ENCODE assay signal across 12 cellular contexts in genomic region chr3:128113817-128114794, GRCh38. TPM values are rescaled to one million over a fixed set of nuclear protein-coding genes. Genes with fewer than 3 reads are reported as not detected.
DNase-seq lines count a peak whose midpoint lies in the region; ATAC-seq and TF ChIP-seq lines count a peak whose summit lies in the region.
"Had no signal": no experiment of that assay in that cellular context is flagged by ENCODE, and none has a peak within 500 bp of the region (broad histone marks: within the 10 kb centered on the region; RNA-seq: fewer than 3 reads in every experiment).

No MANE protein-coding gene starts in this region.

- TF ChIP-seq CTCF in DOHH2 (IDR thresholded peaks at IDR 0.05; ENCODE audit: low read depth, low read length, poor library complexity, severe bottlenecking) = no peak
- no peak for TF ChIP-seq CTCF in heart right ventricle (IDR thresholded peaks at IDR 0.05)
- no peak for TF ChIP-seq CTCF in H9 (conservative IDR thresholded peaks at IDR 0.05)

- no peak overlapping the region for H3K4me3 Mint-ChIP-seq in H9

- H2BK5ac ChIP-seq in trophoblast cell (ENCODE audit: low read depth, low read length, poor library complexity) (no peak overlapping the region), H9 (ENCODE audit: insufficient read length, low read length) (no peak overlapping the region)

- H4K12ac ChIP-seq in trophoblast cell (ENCODE audit: low read depth, low read length) = no peak overlapping the region

- no peak overlapping the region for H2AK5ac ChIP-seq in trophoblast cell (ENCODE audit: low read length)
- no peak overlapping the region for H2AK5ac ChIP-seq in H9 (ENCODE audit: insufficient read length, low read length)

- H2BK120ac ChIP-seq in trophoblast cell (ENCODE audit: insufficient read depth, low read length, poor library complexity) (no peak overlapping the region), H9 (ENCODE audit: low read depth, low read length, poor library complexity, severe bottlenecking) (no peak overlapping the region)

- H3K27ac Mint-ChIP-seq in H9 = peak overlapping the region in 1 of 3 experiments; percentile 73; a peak in 1 of 7 replicates

- H3K79me1 ChIP-seq in trophoblast cell (ENCODE audit: low read length) (no peaks in the 10 kb centered on the region), H9 (ENCODE audit: insufficient read depth, low read depth, low read length, poor library complexity, severe bottlenecking) (peaks cover 3% of the 10 kb centered on the region)

- H3K4me2 ChIP-seq in DOHH2 (ENCODE audit: low read length) (peak overlapping the region; percentile 5; the same call in 1 of the 2 replicates), trophoblast cell (ENCODE audit: low read length) (no peak overlapping the region), H9 (ENCODE audit: insufficient read depth, insufficient read length, low read length) (no peak overlapping the region)

- peaks cover 82% of the 10 kb centered on the region for H3K79me2 ChIP-seq in DOHH2 (ENCODE audit: control insufficient read depth, low read length)
- H3K79me2 ChIP-seq in trophoblast cell (ENCODE audit: control insufficient read depth, insufficient read depth, low read length, poor library complexity) = no peaks in the 10 kb centered on the region
- H3K79me2 ChIP-seq in H9 (ENCODE audit: insufficient read depth, low read length) = 0 out of 2 replicates have a peak, but pooled peaks cover 2% of the 10 kb centered on the region

- H3K27me3 ChIP-seq in DOHH2 (ENCODE audit: control insufficient read depth, low read length) (no peaks in the 10 kb centered on the region), heart right ventricle (no peaks in the 10 kb centered on the region), trophoblast cell (ENCODE audit: insufficient read depth, low read length) (no peaks in the 10 kb centered on the region), H9 (ENCODE audit: insufficient read depth, low read length) (no peaks in the 10 kb centered on the region)
- H3K27me3 ChIP-seq: ovary had no signal

- no peak overlapping the region for H3K27ac ChIP-seq in DOHH2 (ENCODE audit: low read depth, low read length)
- peak overlapping the region in 8 of 10 donors; percentile 9 to 78 (median 50) for H3K27ac ChIP-seq in heart right ventricle
- no peak overlapping the region for H3K27ac ChIP-seq in trophoblast cell (ENCODE audit: low read depth, low read length)
- no peak overlapping the region for H3K27ac ChIP-seq in H9 (ENCODE audit: insufficient read length, low read depth, low read length)
- H3K27ac ChIP-seq: ovary had no signal

- H2BK20ac ChIP-seq in H9 (ENCODE audit: low read depth, low read length, poor library complexity, severe bottlenecking) = no peak overlapping the region

- no peak overlapping the region for H3K56ac ChIP-seq in H9 (ENCODE audit: insufficient read length, low read depth, low read length)

- no peak overlapping the region for H3K23ac ChIP-seq in trophoblast cell (ENCODE audit: low read length)
- no peak overlapping the region for H3K23ac ChIP-seq in H9 (ENCODE audit: insufficient read length, low read depth, low read length)

- H2BK12ac ChIP-seq in trophoblast cell (ENCODE audit: low read length) (no peak overlapping the region), H9 (ENCODE audit: insufficient read length, low read depth, low read length) (no peak overlapping the region)

- H3K4me3 ChIP-seq in DOHH2 (ENCODE audit: low read length) = no peak overlapping the region
- H3K4me3 ChIP-seq in heart right ventricle = no peak overlapping the region
- H3K4me3 ChIP-seq in trophoblast cell (ENCODE audit: low read depth, low read length) = no peak overlapping the region
- H3K4me3 ChIP-seq: ovary had no signal

- H3K27me3 Mint-ChIP-seq in H9 (ENCODE audit: low read depth) = no peaks in the 10 kb centered on the region

- intact Hi-C loops in heart right ventricle (cut with DNase I) = no loop called here

- ATAC-seq in GM21367 (IDR thresholded peaks at IDR 0.05; ENCODE audit: unreplicated experiment) (peak; percentile 60), heart right ventricle (peak in 5 of 8 donors; percentile 37 to 84 (median 69))

- H4K20me1 ChIP-seq in DOHH2 (ENCODE audit: control insufficient read depth, insufficient read depth, low read depth, low read length) (peaks cover 5% of the 10 kb centered on the region; the same call in 1 of the 2 replicates), H9 (ENCODE audit: control insufficient read depth, insufficient read depth, insufficient read length) (no peaks in the 10 kb centered on the region)

- H4K91ac ChIP-seq in trophoblast cell (ENCODE audit: low read depth, low read length) = no peak overlapping the region
- no peak overlapping the region for H4K91ac ChIP-seq in H9 (ENCODE audit: insufficient read length, low read depth, low read length)

- H3K4me1 ChIP-seq in DOHH2 (ENCODE audit: control insufficient read depth, low read length) (peaks cover 22% of the 10 kb centered on the region), heart right ventricle (peaks cover 0 to 29% (median 0%) of the 10 kb centered on the region in 9 donors), trophoblast cell (ENCODE audit: control insufficient read depth in 1 of 2, insufficient read depth in 2 of 2, low read length in 2 of 2) (no peaks in the 10 kb centered on the region), H9 (ENCODE audit: insufficient read depth, low read length) (no peaks in the 10 kb centered on the region)

- H2AFZ ChIP-seq in trophoblast cell (ENCODE audit: insufficient read depth, low read length, poor library complexity) = no peak overlapping the region
- no peak overlapping the region for H2AFZ ChIP-seq in H9 (ENCODE audit: low read length)

- H3K14ac ChIP-seq in trophoblast cell (ENCODE audit: low read length) = no peak overlapping the region
- no peak overlapping the region for H3K14ac ChIP-seq in H9 (ENCODE audit: insufficient read depth, low read length)

- H3K4ac ChIP-seq in trophoblast cell (ENCODE audit: low read depth, low read length) (no peak overlapping the region), H9 (ENCODE audit: low read depth, low read length) (no peak overlapping the region)

- H4K8ac ChIP-seq in trophoblast cell (ENCODE audit: low read depth, low read length) (no peak overlapping the region), H9 (replicated peaks; ENCODE audit: insufficient read length, low read depth, low read length) (no peak overlapping the region)

- H3K18ac ChIP-seq in trophoblast cell (ENCODE audit: low read length) (no peak overlapping the region), H9 (ENCODE audit: insufficient read length, low read depth, low read length) (no peak overlapping the region)

- peaks cover 3 to 9% of the 10 kb centered on the region in 2 experiments; a peak in 1 of 4 replicates for H3K4me1 Mint-ChIP-seq in H9

- H3K9me3 ChIP-seq in DOHH2 (ENCODE audit: control insufficient read depth, insufficient read depth, low read length) (no peaks in the 10 kb centered on the region), heart right ventricle (no peaks in the 10 kb centered on the region), trophoblast cell (ENCODE audit: insufficient read depth, low read depth, low read length) (no peaks in the 10 kb centered on the region), H9 (ENCODE audit: control insufficient read depth, low read depth, low read length) (no peaks in the 10 kb centered on the region)
- H3K9me3 ChIP-seq: ovary had no signal

- H3K9me2 ChIP-seq in DOHH2 (replicated peaks; ENCODE audit: control insufficient read depth, low read length) = no peaks in the 10 kb centered on the region

- WGBS in heart right ventricle, 2 donors = 70 to 78% methylated on average over 9 of the region's 9 CpGs
- WGBS in trophoblast cell (ENCODE audit: extremely low coverage, insufficient coverage, insufficient read length) = no CpG with 5 or more reads among the region's 9 CpGs
- no CpG with 5 or more reads among the region's 9 CpGs for WGBS in H9 (ENCODE audit: extremely low coverage, insufficient read length, low lambda C conversion rate)

- H3T11ph ChIP-seq in H9 (ENCODE audit: low read length) = no peak overlapping the region

- H2BK15ac ChIP-seq in H9 (ENCODE audit: low read depth, low read length) = no peak overlapping the region

- peak; percentile 39 for DNase-seq in NCI-H2029 (lab: John Stamatoyannopoulos, UW)
- peak in 1 of 2 donors; percentile 23 for DNase-seq in heart right ventricle
- no peak for DNase-seq in trophoblast cell
- no peak for DNase-seq in H9
- no peak for DNase-seq in stimulated activated CD4-positive, alpha-beta T cell treated with anti-CD3 and anti-CD28 coated beads, Interleukin-2, amount 100 ng/mL, for 48 hours
- no peak for DNase-seq in NCI-H82 (lab: John Stamatoyannopoulos, UW)
- DNase-seq: activated gamma-delta T cell treated with Interleukin-2 at 50 U/mL for 16 hours, DND-41, NCI-H2081 treated with DMSO at 0.1 percent for 48 hours, ovary had no signal

- H3K36me3 ChIP-seq in DOHH2 (ENCODE audit: control insufficient read depth, low read length) (peaks cover 84% of the 10 kb centered on the region), heart right ventricle (peaks cover 0 to 85% (median 0%) of the 10 kb centered on the region in 9 donors), trophoblast cell (ENCODE audit: control insufficient read depth in 1 of 2, insufficient read depth in 2 of 2, low read length in 2 of 2) (peaks cover 5 to 11% of the 10 kb centered on the region in 2 experiments)
- H3K36me3 ChIP-seq: ovary had no signal

- H3K9me3 Mint-ChIP-seq in H9 = no peaks in the 10 kb centered on the region

- no peak overlapping the region for H4K5ac ChIP-seq in H9 (ENCODE audit: insufficient read length, low read depth, low read length)

- H3F3A ChIP-seq in DOHH2 (ENCODE audit: control insufficient read depth, insufficient read depth) = no peaks in the 10 kb centered on the region

- no peaks in the 10 kb centered on the region for H3K23me2 ChIP-seq in H9 (ENCODE audit: insufficient read length, low read depth, low read length, poor library complexity, severe bottlenecking)

- H3K9ac ChIP-seq in trophoblast cell (ENCODE audit: low read length) (no peak overlapping the region), H9 (ENCODE audit: extremely low read depth, insufficient read length, low read length) (no peak overlapping the region)

- peaks cover 30 to 79% (median 73%) of the 10 kb centered on the region in 3 experiments for H3K36me3 Mint-ChIP-seq in H9 (ENCODE audit: insufficient read depth in 1 of 3, low read depth in 3 of 3)

RNA-seq across cellular contexts. Expression of gene RUVBL1, which starts 9.5 kb away (rescaled TPM):
- total RNA-seq in heart right ventricle = 10 to 100 TPM; 23.5 to 34.4 (median 25.6) TPM
- 10 to 100 TPM in 1 of 2 donors, 1 to 10 TPM in 1; 9.4 to 38.5 TPM for polyA plus RNA-seq in heart right ventricle
- polyA plus RNA-seq in trophoblast cell (2013) = 22.0 and 22.5 TPM in 2 replicates
- total RNA-seq in H9 (2021) = 99.6 and 99.7 TPM in 2 replicates

RNA-seq across cellular contexts. Expression of gene EEFSEC, which starts 39.2 kb away (rescaled TPM):
- total RNA-seq in heart right ventricle (10 to 100 TPM; 16.5 to 29.5 (median 25.4) TPM), H9 (2021) (9.5 and 10.2 TPM in 2 replicates)
- 10 to 100 TPM; 16.7 to 18.1 TPM for polyA plus RNA-seq in heart right ventricle
- polyA plus RNA-seq in trophoblast cell (2013) = 6.7 and 7.2 TPM in 2 replicates

Comparison
In these comparisons a context has a peak if more than half of its experiments do, and no peak if none do; other contexts are left out.
1. H3K27ac ChIP-seq: peak in heart right ventricle (8 of 10); none in DOHH2 (single experiment), trophoblast cell (single experiment) and H9 (single experiment).